15 cellular contexts compared by ENCODE assay signal in the genomic region with DNA sequence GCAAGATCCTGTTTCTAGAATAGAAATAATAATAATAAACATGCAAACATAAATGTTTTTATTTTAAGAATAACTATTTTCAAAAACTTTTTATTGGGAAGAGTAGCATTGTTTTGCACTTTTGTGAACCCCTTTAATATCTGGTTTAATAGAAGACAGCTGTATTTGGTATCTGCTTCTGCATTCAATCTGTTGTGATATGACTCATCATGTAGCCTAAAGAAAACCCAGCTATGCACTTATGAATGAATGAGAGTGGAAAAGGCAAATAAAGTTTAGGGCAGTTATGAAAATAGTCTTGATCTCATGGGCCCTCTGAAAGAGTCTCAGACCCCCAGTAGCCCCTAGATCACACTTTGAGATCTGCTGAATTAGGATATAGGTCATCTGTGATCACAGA.
"Had no signal": no experiment of that assay in that cellular context is flagged by ENCODE, and none has a peak within 500 bp of the region (broad histone marks: within the 10 kb centered on the region; RNA-seq: fewer than 3 reads in every experiment).

No MANE protein-coding gene starts in this region.

- ATAC-seq: activated CD8-positive, alpha-beta T cell treated with anti-CD3 and anti-CD28 coated beads, Interleukin-2, amount 10 ng/mL, durations not matched to agents 7 days and 5 days; mucosa of descending colon; natural killer cell; psoas muscle; right lobe of liver; stimulated activated naive B cell treated with anti-CD40 and anti-IgM and Interleukin-4, amounts not matched to agents 10 μg/mL and 1 μg/mL and 100 μg/mL, for 72 hours had no signal

- DNase-seq: activated CD4-positive, alpha-beta T cell treated with anti-CD3 and anti-CD28 coated beads for 48 hours; activated CD8-positive, alpha-beta T cell treated with anti-CD3 and anti-CD28 coated beads, Interleukin-2, amount 10 ng/mL, durations not matched to agents 7 days and 5 days; activated naive CD4-positive, alpha-beta T cell; left cardiac atrium; mucosa of descending colon; natural killer cell; psoas muscle; right lobe of liver; stimulated activated CD4-positive, alpha-beta T cell treated with anti-CD3 and anti-CD28 coated beads, Interleukin-2, amount 100 ng/mL, for 24 hours; stimulated activated naive B cell treated with anti-CD40 and anti-IgM and Interleukin-4, amounts not matched to agents 10 μg/mL and 1 μg/mL and 100 μg/mL, for 72 hours; transverse colon had no signal

- H3K27ac ChIP-seq: ascending aorta, cardiac muscle cell, psoas muscle, right lobe of liver, transverse colon had no signal

- H3K27me3 ChIP-seq: ascending aorta, cardiac muscle cell, right lobe of liver, transverse colon had no signal

- H3K4me1 ChIP-seq: ascending aorta, psoas muscle, right lobe of liver, transverse colon had no signal

- H3K4me3 ChIP-seq: ascending aorta, cardiac muscle cell, mucosa of descending colon, psoas muscle, right lobe of liver, transverse colon had no signal

- H3K9me3 ChIP-seq: ascending aorta, mucosa of descending colon, psoas muscle, right lobe of liver, transverse colon had no signal

- H3K36me3 ChIP-seq: ascending aorta, cardiac muscle cell, right lobe of liver, transverse colon had no signal

- FAIRE-seq: colon, endothelial cell of umbilical vein had no signal
